11 cellular contexts compared by ENCODE assay signal in the genomic region with DNA sequence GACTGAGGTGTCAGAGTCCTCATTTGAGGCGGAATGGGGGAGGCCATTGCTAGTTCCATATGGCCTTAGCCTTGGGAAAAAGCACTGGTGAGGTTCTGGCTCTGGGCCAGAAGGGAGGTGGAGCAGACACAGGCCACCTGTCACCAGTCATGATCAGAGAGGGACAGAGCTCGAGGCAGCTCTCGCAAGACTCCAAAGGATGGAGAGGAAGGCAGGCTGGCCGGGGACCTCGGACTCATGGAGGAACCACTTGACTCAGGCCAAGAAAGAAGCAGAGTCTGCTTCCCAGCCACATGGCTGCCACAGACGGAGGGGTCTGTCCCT. TPM values are rescaled to one million over a fixed set of nuclear protein-coding genes. Genes with fewer than 3 reads are reported as not detected.
A peak's percentile ranks its signal among the peaks of the same experiment; 100 is the strongest.
DNase-seq lines count a peak whose midpoint lies in the region; ATAC-seq and TF ChIP-seq lines count a peak whose summit lies in the region.
"Had no signal": no experiment of that assay in that cellular context is flagged by ENCODE, and none has a peak within 500 bp of the region (broad histone marks: within the 10 kb centered on the region; RNA-seq: fewer than 3 reads in every experiment).

No MANE protein-coding gene starts in this region.

- H3K36me3 ChIP-seq in BE2C: no peaks in the 10 kb centered on the region
- H3K36me3 ChIP-seq in H7 (replicated peaks; ENCODE audit: control insufficient read depth, insufficient read depth, low read length): no peaks in the 10 kb centered on the region
- H3K36me3 ChIP-seq: thoracic aorta had no signal

- H3K4me1 Mint-ChIP-seq in immature natural killer cell: peaks cover 0 to 2% of the 10 kb centered on the region in 2 donors

- no peaks in the 10 kb centered on the region for H3K9me3 ChIP-seq in BE2C
- H3K9me3 ChIP-seq: thoracic aorta had no signal

- no peak for TF ChIP-seq CTCF in BE2C (IDR thresholded peaks at IDR 0.05; ENCODE audit: low read depth, low read length)

- H3K36me3 Mint-ChIP-seq in immature natural killer cell: no peaks in the 10 kb centered on the region

- no peaks in the 10 kb centered on the region for H3K9me3 Mint-ChIP-seq in immature natural killer cell
- H3K9me3 Mint-ChIP-seq: naive thymus-derived CD4-positive, alpha-beta T cell had no signal

- ATAC-seq in HG02885 (IDR thresholded peaks at IDR 0.05; ENCODE audit: poor library complexity, unreplicated experiment) (no peak), GM18502 (IDR thresholded peaks at IDR 0.05; ENCODE audit: poor library complexity, unreplicated experiment) (no peak)
- ATAC-seq: naive thymus-derived CD4-positive, alpha-beta T cell had no signal

- H3K4me3 ChIP-seq in BE2C (ENCODE audit: low read depth, low read length) (no peak overlapping the region), H7 (ENCODE audit: insufficient read depth, low read depth, low read length) (no peak overlapping the region)
- H3K4me3 ChIP-seq: thoracic aorta had no signal

- no peak overlapping the region for H3K27ac Mint-ChIP-seq in immature natural killer cell

- peaks cover 0 to 4% (median 4%) of the 10 kb centered on the region in 3 donors for H3K27me3 Mint-ChIP-seq in immature natural killer cell (ENCODE audit: low read depth in 3 of 3)
- H3K27me3 Mint-ChIP-seq: naive thymus-derived CD4-positive, alpha-beta T cell had no signal

- H3K4me3 Mint-ChIP-seq in immature natural killer cell: no peak overlapping the region
- H3K4me3 Mint-ChIP-seq: naive thymus-derived CD4-positive, alpha-beta T cell had no signal

- DNase-seq in BE2C: peak; percentile 76
- DNase-seq in H7: peak; percentile 35
- DNase-seq in NCI-H510A treated with DMSO at 0.1 percent for 48 hours (lab: John Stamatoyannopoulos, UW): peak; percentile 69
- DNase-seq in cerebellum (ENCODE audit: low spot score): peak; percentile 93
- no peak for DNase-seq in SW 1271 (lab: John Stamatoyannopoulos, UW)
- DNase-seq in immature natural killer cell: no peak
- DNase-seq: naive thymus-derived CD4-positive, alpha-beta T cell had no signal

- H3K4me1 ChIP-seq in BE2C: peaks cover 12% of the 10 kb centered on the region; the same call in 1 of the 2 replicates

- no peaks in the 10 kb centered on the region for H3K27me3 ChIP-seq in BE2C
- H3K27me3 ChIP-seq in H7 (ENCODE audit: control insufficient read depth, insufficient read depth, low read length): no peaks in the 10 kb centered on the region

RNA-seq across cellular contexts. Expression of gene NSMF, which starts 29.2 kb away (rescaled TPM):
- polyA plus RNA-seq in BE2C (2012; ENCODE audit: insufficient read depth, insufficient read length, low read depth): 457 TPM
- total RNA-seq in H7 (2014; rRNA removed; shearing (Covaris generic)): 37.9 and 39.0 TPM in 2 replicates
- total RNA-seq in cerebellum: 26.7 TPM
- polyA plus RNA-seq in immature natural killer cell: 10 to 100 TPM in 1 of 3 donors, 1 to 10 TPM in 2; 9.4 to 14.3 (median 9.6) TPM

RNA-seq across cellular contexts. Expression of gene ENTPD8, which starts 47.1 kb away (rescaled TPM):
- 0.20 TPM for polyA plus RNA-seq in BE2C (2012; ENCODE audit: insufficient read depth, insufficient read length, low read depth)
- 0.55 and 0.76 TPM in 2 replicates for total RNA-seq in H7 (2014; rRNA removed; shearing (Covaris generic))
- total RNA-seq in cerebellum: 0.09 TPM
- polyA plus RNA-seq in immature natural killer cell: not detected
- total RNA-seq: HT1080; naive thymus-derived CD4-positive, alpha-beta T cell; thoracic aorta had no signal
- polyA plus RNA-seq: naive thymus-derived CD4-positive, alpha-beta T cell had no signal

Comparison
In these comparisons a context has a peak if more than half of its experiments do, and no peak if none do; other contexts are left out.
1. DNase-seq: peak in BE2C (single experiment), H7 (single experiment), NCI-H510A treated with DMSO at 0.1 percent for 48 hours (single experiment) and cerebellum (single experiment); none in SW 1271 (0 of 2) and immature natural killer cell (0 of 3).